In genomic region chr6:69917834-69918233, GRCh38 we compare ENCODE assay signal across 8 cellular contexts. TPM values are rescaled to one million over a fixed set of nuclear protein-coding genes. Genes with fewer than 3 reads are reported as not detected.
DNase-seq lines count a peak whose midpoint lies in the region; ATAC-seq and TF ChIP-seq lines count a peak whose summit lies in the region.

No MANE protein-coding gene starts in this region.

- intact Hi-C loops in posterior cingulate gyrus (cut with DNase I) (no loop called here), body of pancreas (cut with DNase I) (no loop called here)

- DNase-seq in MG63 (peak; percentile 57), foreskin fibroblast (peak; percentile 65 to 83), NCI-H2029 (lab: John Stamatoyannopoulos, UW) (no peak), posterior cingulate gyrus (no peak), body of pancreas (no peak), mesenteric fat pad (ENCODE audit: low spot score) (no peak)

- no peaks in the 10 kb centered on the region for H4K20me1 ChIP-seq in BLaER1

- TF ChIP-seq CTCF in foreskin fibroblast (IDR thresholded peaks at IDR 0.05; ENCODE audit: low read depth, low read length): no peak
- no peak for TF ChIP-seq CTCF in body of pancreas (IDR thresholded peaks at IDR 0.05)

- TF ChIP-seq POLR2A in body of pancreas (IDR thresholded peaks at IDR 0.05): no peak

- no peak overlapping the region for H3K4me3 ChIP-seq in BLaER1
- no peak overlapping the region for H3K4me3 ChIP-seq in MG63
- no peak overlapping the region for H3K4me3 ChIP-seq in foreskin fibroblast (ENCODE audit: low read depth in 1 of 2, low read length in 2 of 2)
- H3K4me3 ChIP-seq in body of pancreas: no peak overlapping the region

- no peaks in the 10 kb centered on the region for H3K9me3 ChIP-seq in BLaER1
- H3K9me3 ChIP-seq in MG63: no peaks in the 10 kb centered on the region
- no peaks in the 10 kb centered on the region for H3K9me3 ChIP-seq in body of pancreas

- H3K4me2 ChIP-seq in BLaER1: peak overlapping the region; percentile 44

- H3K36me3 ChIP-seq in BLaER1: no peaks in the 10 kb centered on the region
- no peaks in the 10 kb centered on the region for H3K36me3 ChIP-seq in MG63
- no peaks in the 10 kb centered on the region for H3K36me3 ChIP-seq in body of pancreas (replicated peaks in 1 of 2; ENCODE audit: insufficient read depth in 1 of 2, low read depth in 2 of 2)

- no peak overlapping the region for H3K9ac ChIP-seq in BLaER1

- H3K27me3 ChIP-seq in BLaER1: no peaks in the 10 kb centered on the region
- no peaks in the 10 kb centered on the region for H3K27me3 ChIP-seq in MG63
- H3K27me3 ChIP-seq in body of pancreas: no peaks in the 10 kb centered on the region

- no peak overlapping the region for H3K27ac ChIP-seq in BLaER1
- no peak overlapping the region for H3K27ac ChIP-seq in body of pancreas

- H3K4me1 ChIP-seq in BLaER1 (peaks cover 8% of the 10 kb centered on the region), body of pancreas (peaks cover 7% of the 10 kb centered on the region)

- ATAC-seq in GM21447 (IDR thresholded peaks at IDR 0.05; ENCODE audit: unreplicated experiment): peak; percentile 72
- ATAC-seq in body of pancreas: no peak

- WGBS in body of pancreas, 2 donors: 75 to 97% methylated on average over 1 of the region's 1 CpG

RNA-seq across cellular contexts. Expression of gene COL19A1, which starts 51.5 kb away (rescaled TPM):
- not detected in 2 replicates for total RNA-seq in MG63 (2014; rRNA removed; shearing (Covaris generic); ENCODE audit: low replicate concordance)
- 1 to 10 TPM in 1 of 2 donors, under 1 TPM in 1; 0.26 to 1.6 TPM for total RNA-seq in body of pancreas
- not detected for total RNA-seq in mesenteric fat pad

Comparison
In these comparisons a context has a peak if more than half of its experiments do, and no peak if none do; other contexts are left out.
1. DNase-seq: peak in MG63 (single experiment) and foreskin fibroblast (2 of 2); none in NCI-H2029 (single experiment), posterior cingulate gyrus (0 of 10), body of pancreas (0 of 4) and mesenteric fat pad (single experiment).